Comparison of ENCODE assay signal across 8 cellular contexts in the genomic region with DNA sequence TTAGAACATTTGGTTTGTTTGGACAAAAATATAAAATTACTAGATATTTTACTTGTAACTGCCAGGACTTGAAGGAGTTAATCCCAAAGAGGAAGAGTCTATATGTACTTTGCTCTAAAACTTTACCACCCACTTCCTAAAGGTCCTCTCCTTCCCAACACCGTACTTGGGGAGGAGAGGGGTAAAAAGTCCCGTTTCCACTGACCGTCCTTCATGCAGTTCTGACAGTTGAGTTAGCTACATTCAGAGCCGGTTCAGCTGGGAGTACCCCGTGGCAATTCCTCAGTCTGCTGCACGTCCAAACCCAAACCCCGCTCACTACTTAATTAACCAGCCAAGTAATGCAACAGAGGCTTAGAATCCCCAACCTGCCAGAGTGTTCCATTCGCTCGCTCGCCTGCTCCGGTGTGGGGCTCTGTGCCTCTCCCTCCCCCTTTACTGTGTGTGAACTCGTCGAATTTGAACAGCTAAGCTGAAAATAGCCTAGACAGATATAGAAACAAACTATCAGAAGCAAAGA.
DNase-seq lines count a peak whose midpoint lies in the region; ATAC-seq, FAIRE-seq and TF ChIP-seq lines count a peak whose summit lies in the region.

No MANE protein-coding gene starts in this region.

- TF ChIP-seq RAD21 in K562 (CRISPR knock-in tag; conservative IDR thresholded peaks at IDR 0.05 in 1 of 2, IDR thresholded peaks at IDR 0.05 in 1 of 2) = no peak

- H4K20me1 ChIP-seq in K562 (replicated peaks; ENCODE audit: control insufficient read depth, insufficient read depth, low read length) = peaks cover 6% of the 10 kb centered on the region; the same call in 1 of the 2 replicates

- peaks cover 70% of the 10 kb centered on the region for H3K79me2 ChIP-seq in K562 (ENCODE audit: control insufficient read depth, insufficient read depth, low read length)

- peak; percentile 79 for TF ChIP-seq POLR2A in K562 (conservative IDR thresholded peaks at IDR 0.05)

- no peaks in the 10 kb centered on the region for H3K9me1 ChIP-seq in K562 (ENCODE audit: control insufficient read depth, insufficient read depth, low read length)

- H3K9ac ChIP-seq in K562 (ENCODE audit: insufficient read depth in 1 of 2, low read depth in 2 of 2, low read length in 2 of 2) = peak overlapping the region; percentile 52 to 81; a peak in 3 of 4 replicates

- FAIRE-seq in K562 (lab: Jason Lieb, UNC) (peak; percentile 56), GM19239 (lab: Jason Lieb, UNC) (no peak)

- no peak for TF ChIP-seq CTCF in K562 (IDR thresholded peaks at IDR 0.05 in 2 of 3, conservative IDR thresholded peaks at IDR 0.05 in 1 of 3; ENCODE audit: insufficient read depth in 2 of 3, low read depth in 1 of 3, low read length in 3 of 3)

- no peaks in the 10 kb centered on the region for H3K27me3 ChIP-seq in K562 (ENCODE audit: control insufficient read depth in 2 of 2, insufficient read depth in 2 of 2, low read length in 2 of 2)

- TF ChIP-seq EP300 in K562 (IDR thresholded peaks at IDR 0.05; ENCODE audit: low read length) = no peak

- peak; percentile 46 for DNase-seq in A172 (ENCODE audit: low spot score)
- peak; percentile 49 for DNase-seq in SKM-1 (lab: John Stamatoyannopoulos, UW; ENCODE audit: unreplicated experiment)
- peak in 3 of 4 experiments; percentile 7 to 55 (median 21) for DNase-seq in K562 (ENCODE audit: extremely low read depth in 1 of 4, low spot score in 3 of 4)
- DNase-seq in stimulated activated CD4-positive, alpha-beta T cell treated with anti-CD3 and anti-CD28 coated beads, Interleukin-12 subunit alpha, Interleukin-12 subunit beta, amount 100 ng/mL, for 4 hours = peak; percentile 47
- no peak for DNase-seq in GM19239 (ENCODE audit: insufficient read length, low spot score)

- H3K36me3 ChIP-seq in K562 (ENCODE audit: control insufficient read depth, insufficient read depth, low read length) = no peaks in the 10 kb centered on the region

- H2AFZ ChIP-seq in K562 (ENCODE audit: low read depth, low read length) = peak overlapping the region; percentile 64; the same call in 1 of the 2 replicates

- in situ Hi-C loops in K562 (cut with MboI) = no loop called here

- intact Hi-C loops in K562 (cut with micrococcal nuclease) = loop anchor here (10.0 kb wide), 1 partner anchor 521 kb away; the partner anchor contains the start of gene FOXP1

- CTCF ChIA-PET in K562 (lab: Yijun Ruan, JAX; ENCODE audit: low intra/inter-chr PET ratio) = no interaction called here

- peak overlapping the region; percentile 43 for H3K4me3 ChIP-seq in K562
- peak overlapping the region; percentile 62 for H3K4me3 ChIP-seq in iPS-18c (ENCODE audit: insufficient read depth, low read depth, low read length)

- ATAC-seq in GM21737 (IDR thresholded peaks at IDR 0.05; ENCODE audit: unreplicated experiment) (peak; percentile 41), K562 (peak; percentile 63), GM19351 (IDR thresholded peaks at IDR 0.05; ENCODE audit: unreplicated experiment) (no peak)

- POLR2A ChIA-PET in K562 (lab: Yijun Ruan, JAX) = interaction anchor here (0.6 to 0.7 kb wide), 2 partner anchors 509 to 525 kb away, joined by 3 to 4 read pairs; no protein-coding TSS in a partner anchor

- H3K9me3 ChIP-seq in K562 (replicated peaks; ENCODE audit: control insufficient read depth, insufficient read depth, low read depth, low read length) (no peaks in the 10 kb centered on the region), iPS-18c (ENCODE audit: control insufficient read depth, insufficient read depth, low read length) (no peaks in the 10 kb centered on the region)

- 3% methylated on average over 12 of the region's 13 CpGs for WGBS in K562 (ENCODE audit: insufficient coverage, low coverage, missing lambda C conversion rate)

- BruUV-seq in K562 (replicated peaks; lab: Mats Ljungman, UMichigan) = TSS peak; percentile 47

- peaks cover 11 to 30% of the 10 kb centered on the region in 2 experiments; a peak in 4 of 5 replicates for H3K4me1 ChIP-seq in K562 (replicated peaks in 1 of 2; ENCODE audit: control insufficient read depth in 2 of 2, insufficient read depth in 2 of 2, low read length in 2 of 2)

- H3K27ac ChIP-seq in K562 (ENCODE audit: extremely low read depth, low read depth, low read length) = peak overlapping the region; percentile 66; the same call in 1 of the 3 replicates

- peak overlapping the region; percentile 59 for H3K4me2 ChIP-seq in K562 (ENCODE audit: insufficient read depth, low read length)

TF ChIP-seq in K562, 482 proteins besides CTCF, POLR2A, EP300 and RAD21 (continues in another document):
- no peak for TF ChIP-seq ZSCAN32 (CRISPR knock-in tag; IDR thresholded peaks at IDR 0.05)
- no peak for TF ChIP-seq SIN3B (IDR thresholded peaks at IDR 0.05; ENCODE audit: low read depth)
- no peak for TF ChIP-seq KAT2B (IDR thresholded peaks at IDR 0.05; ENCODE audit: low read depth, low read length)
- no peak for TF ChIP-seq FOXA1 (IDR thresholded peaks at IDR 0.05; ENCODE audit: borderline replicate concordance)
- peak; percentile 78 for TF ChIP-seq GTF2B (IDR thresholded peaks at IDR 0.05; ENCODE audit: extremely low read depth, insufficient read length)
- peak; percentile 29; the same call in 1 of the 2 replicates for TF ChIP-seq RBFOX2 (IDR thresholded peaks at IDR 0.05; ENCODE audit: low read depth, low read length)
- TF ChIP-seq, protein P1, sequence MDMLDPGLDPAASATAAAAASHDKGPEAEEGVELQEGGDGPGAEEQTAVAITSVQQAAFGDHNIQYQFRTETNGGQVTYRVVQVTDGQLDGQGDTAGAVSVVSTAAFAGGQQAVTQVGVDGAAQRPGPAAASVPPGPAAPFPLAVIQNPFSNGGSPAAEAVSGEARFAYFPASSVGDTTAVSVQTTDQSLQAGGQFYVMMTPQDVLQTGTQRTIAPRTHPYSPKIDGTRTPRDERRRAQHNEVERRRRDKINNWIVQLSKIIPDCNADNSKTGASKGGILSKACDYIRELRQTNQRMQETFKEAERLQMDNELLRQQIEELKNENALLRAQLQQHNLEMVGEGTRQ (CRISPR knock-in tag; IDR thresholded peaks at IDR 0.05) = no peak
- TF ChIP-seq KLF6 (CRISPR knock-in tag; IDR thresholded peaks at IDR 0.05; ENCODE audit: borderline replicate concordance) = no peak
- TF ChIP-seq ZNF77 (CRISPR knock-in tag; IDR thresholded peaks at IDR 0.05) = no peak
- TF ChIP-seq UBTF (IDR thresholded peaks at IDR 0.05; ENCODE audit: borderline replicate concordance in 1 of 2, low read depth in 2 of 2, low read length in 2 of 2) = no peak
- TF ChIP-seq GATA2 (CRISPR knock-in tag; IDR thresholded peaks at IDR 0.05) = no peak
- no peak for TF ChIP-seq IFI16 (CRISPR knock-in tag; IDR thresholded peaks at IDR 0.05)
- TF ChIP-seq ZNF551 (CRISPR knock-in tag; IDR thresholded peaks at IDR 0.05) = no peak
- TF ChIP-seq PURB (CRISPR knock-in tag; IDR thresholded peaks at IDR 0.05; ENCODE audit: low read depth) = no peak
- TF ChIP-seq BCOR (IDR thresholded peaks at IDR 0.05) = no peak
- TF ChIP-seq PCBP1 (IDR thresholded peaks at IDR 0.05; ENCODE audit: low read depth, low read length, poor library complexity, severe bottlenecking) = no peak
- TF ChIP-seq, protein P2, sequence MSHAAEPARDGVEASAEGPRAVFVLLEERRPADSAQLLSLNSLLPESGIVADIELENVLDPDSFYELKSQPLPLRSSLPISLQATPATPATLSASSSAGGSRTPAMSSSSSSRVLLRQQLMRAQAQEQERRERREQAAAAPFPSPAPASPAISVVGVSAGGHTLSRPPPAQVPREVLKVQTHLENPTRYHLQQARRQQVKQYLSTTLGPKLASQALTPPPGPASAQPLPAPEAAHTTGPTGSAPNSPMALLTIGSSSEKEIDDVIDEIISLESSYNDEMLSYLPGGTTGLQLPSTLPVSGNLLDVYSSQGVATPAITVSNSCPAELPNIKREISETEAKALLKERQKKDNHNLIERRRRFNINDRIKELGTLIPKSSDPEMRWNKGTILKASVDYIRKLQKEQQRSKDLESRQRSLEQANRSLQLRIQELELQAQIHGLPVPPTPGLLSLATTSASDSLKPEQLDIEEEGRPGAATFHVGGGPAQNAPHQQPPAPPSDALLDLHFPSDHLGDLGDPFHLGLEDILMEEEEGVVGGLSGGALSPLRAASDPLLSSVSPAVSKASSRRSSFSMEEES (CRISPR knock-in tag; IDR thresholded peaks at IDR 0.05) = no peak
